ENCODE assay signal across 9 cellular contexts in the genomic region with DNA sequence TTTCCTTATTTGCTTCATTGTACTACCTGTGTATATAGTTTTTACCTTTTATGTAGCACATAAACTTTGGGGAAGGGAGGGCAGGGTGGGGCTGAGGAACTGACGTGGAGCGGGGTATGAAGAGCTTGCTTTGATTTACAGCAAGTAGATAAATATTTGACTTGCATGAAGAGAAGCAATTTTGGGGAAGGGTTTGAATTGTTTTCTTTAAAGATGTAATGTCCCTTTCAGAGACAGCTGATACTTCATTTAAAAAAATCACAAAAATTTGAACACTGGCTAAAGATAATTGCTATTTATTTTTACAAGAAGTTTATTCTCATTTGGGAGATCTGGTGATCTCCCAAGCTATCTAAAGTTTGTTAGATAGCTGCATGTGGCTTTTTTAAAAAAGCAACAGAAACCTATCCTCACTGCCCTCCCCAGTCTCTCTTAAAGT. TPM values are rescaled to one million over a fixed set of nuclear protein-coding genes. Genes with fewer than 3 reads are reported as not detected.
A peak's percentile ranks its signal among the peaks of the same experiment; 100 is the strongest.
DNase-seq lines count a peak whose midpoint lies in the region; ATAC-seq, FAIRE-seq and TF ChIP-seq lines count a peak whose summit lies in the region.
"Had no signal": no experiment of that assay in that cellular context is flagged by ENCODE, and none has a peak within 500 bp of the region (broad histone marks: within the 10 kb centered on the region; RNA-seq: fewer than 3 reads in every experiment).

No MANE protein-coding gene starts in this region.

- no peaks in the 10 kb centered on the region for H3K27me3 Mint-ChIP-seq in activated B cell treated with CpG ODN at 0.5 μM for 24 hours

- TF ChIP-seq POLR2A in A549 (IDR thresholded peaks at IDR 0.05; ENCODE audit: low read length) (no peak), adrenal gland (IDR thresholded peaks at IDR 0.05) (no peak)

- H3K27me3 ChIP-seq in liver (ENCODE audit: control insufficient read depth in 4 of 4, insufficient read depth in 4 of 4, low read length in 3 of 4), result no peaks in the 10 kb centered on the region
- H3K27me3 ChIP-seq in adrenal gland, result no peaks in the 10 kb centered on the region
- H3K27me3 ChIP-seq: SJCRH30 had no signal

- ATAC-seq in A549 (no peak), activated B cell treated with CpG ODN at 0.5 μM for 24 hours (ENCODE audit: low read depth) (no peak)

- POLR2A ChIA-PET in A549 (lab: Yijun Ruan, JAX), result no interaction called here
- POLR2A ChIA-PET in activated B cell treated with CpG ODN at 0.5 μM for 24 hours (lab: Charles Lee), result interaction anchor here (0.5 to 15.4 kb wide), 4 partner anchors 16 to 364 kb away, joined by 3 to 339 read pairs (median 175); partner anchors contain the start of genes BORCS5 and GPR19

- intact Hi-C loops in activated B cell treated with CpG ODN at 0.5 μM for 24 hours (cut with micrococcal nuclease) (no loop called here), adrenal gland (cut with DNase I) (no loop called here)

- no peak for TF ChIP-seq RAD21 in A549 (conservative IDR thresholded peaks at IDR 0.05 in 1 of 2, IDR thresholded peaks at IDR 0.05 in 1 of 2)
- TF ChIP-seq RAD21 in liver (IDR thresholded peaks at IDR 0.05), result no peak

- peak overlapping the region; percentile 87; the same call in 2 of the 3 replicates for H3K4me3 ChIP-seq in A549
- H3K4me3 ChIP-seq in liver (ENCODE audit: low read depth in 1 of 3, low read length in 3 of 3), result no peak overlapping the region
- peak overlapping the region in 1 of 4 donors; percentile 91 for H3K4me3 ChIP-seq in adrenal gland
- H3K4me3 ChIP-seq: SJCRH30 had no signal

- H3K4me3 Mint-ChIP-seq in activated B cell treated with CpG ODN at 0.5 μM for 24 hours, result peak overlapping the region; percentile 61

- DNase-seq in A549 (ENCODE audit: low read depth in 1 of 2, low spot score in 1 of 2) (peak in 1 of 2 experiments; percentile 69), GM18507 (ENCODE audit: extremely low spot score, insufficient read length, low read depth) (no peak), activated B cell treated with CpG ODN at 0.5 μM for 24 hours (no peak), adrenal gland (no peak), SK-N-DZ (ENCODE audit: low spot score) (no peak), D721Med (ENCODE audit: insufficient read length, low spot score) (no peak)
- DNase-seq in activated CD4-positive, CD25-positive, alpha-beta regulatory T cell (lab: John Stamatoyannopoulos, UW), result no peak
- DNase-seq: SJCRH30 had no signal

- peaks cover 61% of the 10 kb centered on the region for H3K36me3 Mint-ChIP-seq in activated B cell treated with CpG ODN at 0.5 μM for 24 hours (ENCODE audit: low read depth)

- TF ChIP-seq EP300 in A549 (IDR thresholded peaks at IDR 0.05), result no peak

- H3K4me1 ChIP-seq in A549, result peaks cover 32% of the 10 kb centered on the region
- peaks cover 6 to 45% (median 37%) of the 10 kb centered on the region in 4 donors for H3K4me1 ChIP-seq in liver (ENCODE audit: control insufficient read depth in 4 of 4, insufficient read depth in 4 of 4, low read length in 3 of 4)
- peaks cover 19 to 54% of the 10 kb centered on the region in 2 donors for H3K4me1 ChIP-seq in adrenal gland (replicated peaks in 1 of 2)

- H3K4me2 ChIP-seq in A549, result peak overlapping the region; percentile 99

- H3K9me3 Mint-ChIP-seq in activated B cell treated with CpG ODN at 0.5 μM for 24 hours, result no peaks in the 10 kb centered on the region

- H3K9me3 ChIP-seq in A549 (no peaks in the 10 kb centered on the region), liver (ENCODE audit: control insufficient read depth in 4 of 4, low read length in 3 of 4) (no peaks in the 10 kb centered on the region), adrenal gland (replicated peaks in 1 of 3) (no peaks in the 10 kb centered on the region)
- H3K9me3 ChIP-seq: SJCRH30 had no signal

- H3K36me3 ChIP-seq in liver (ENCODE audit: control insufficient read depth in 4 of 4, insufficient read depth in 3 of 4, low read depth in 1 of 4, low read length in 3 of 4) (peaks cover 0 to 9% (median 0%) of the 10 kb centered on the region in 4 donors), adrenal gland (replicated peaks in 1 of 2) (peaks cover 0 to 25% of the 10 kb centered on the region in 2 donors)

- TF ChIP-seq CTCF in A549 (IDR thresholded peaks at IDR 0.05), result no peak
- no peak for TF ChIP-seq CTCF in activated B cell treated with CpG ODN at 0.5 μM for 24 hours (IDR thresholded peaks at IDR 0.05)
- TF ChIP-seq CTCF in liver (IDR thresholded peaks at IDR 0.05; ENCODE audit: low read depth, low read length, missing input control), result no peak
- no peak for TF ChIP-seq CTCF in adrenal gland (IDR thresholded peaks at IDR 0.05)
- TF ChIP-seq CTCF in D721Med (IDR thresholded peaks at IDR 0.05; ENCODE audit: insufficient read depth, missing control alignments), result no peak

- peak overlapping the region; percentile 84 to 96 for H3K27ac ChIP-seq in A549
- peak overlapping the region; percentile 2 to 55 for H3K27ac ChIP-seq in liver (ENCODE audit: low read depth in 1 of 2, low read length in 2 of 2)
- peak overlapping the region in 2 of 5 donors; percentile 35 to 100 for H3K27ac ChIP-seq in adrenal gland

- H3K4me1 Mint-ChIP-seq in activated B cell treated with CpG ODN at 0.5 μM for 24 hours, result peaks cover 50% of the 10 kb centered on the region

- CTCF ChIA-PET in A549 (lab: Yijun Ruan, JAX) (interaction anchor here (0.9 to 2.2 kb wide), 2 partner anchors 8 to 16 kb away, joined by 6 to 9 read pairs; no protein-coding TSS in a partner anchor), activated B cell treated with CpG ODN at 0.5 μM for 24 hours (lab: Charles Lee) (interaction anchor here (1.0 to 1.5 kb wide), 2 partner anchors 16 to 344 kb away, joined by 3 to 5 read pairs; no protein-coding TSS in a partner anchor)

- 0% methylated on average over 2 of the region's 2 CpGs for WGBS in A549 (ENCODE audit: missing lambda C conversion rate)
- 26% methylated on average over 2 of the region's 2 CpGs for WGBS in liver
- 31 to 55% (median 40%) methylated on average over 2 of the region's 2 CpGs for WGBS in adrenal gland, 4 donors

- peak overlapping the region in 1 of 2 donors; percentile 43 for H3K9ac ChIP-seq in liver (ENCODE audit: low read depth in 1 of 2, low read length in 2 of 2)

- H3K27ac Mint-ChIP-seq in activated B cell treated with CpG ODN at 0.5 μM for 24 hours, result peak overlapping the region; percentile 97

- FAIRE-seq in A549 (lab: Jason Lieb, UNC) (no peak), GM18507 (lab: Jason Lieb, UNC) (peak; percentile 18), D721Med (lab: Jason Lieb, UNC) (no peak)

TF ChIP-seq in A549, 52 proteins besides CTCF, POLR2A, EP300 and RAD21 (continues in another document):
- TF ChIP-seq CEBPB (IDR thresholded peaks at IDR 0.05), result 0 out of 4 replicates have a peak, but pooled peaks of 1 of the 2 experiments have one; percentile 4
- TF ChIP-seq ZNF302 (CRISPR knock-in tag; IDR thresholded peaks at IDR 0.05), result no peak

TF ChIP-seq in liver, 16 proteins besides CTCF, POLR2A, EP300 and RAD21 (continues in another document):
- TF ChIP-seq FOXA2 (IDR thresholded peaks at IDR 0.05) (no peak), ZBTB33 (IDR thresholded peaks at IDR 0.05) (no peak), SP1 (IDR thresholded peaks at IDR 0.05) (no peak), RXRA (IDR thresholded peaks at IDR 0.05) (no peak), JUND (IDR thresholded peaks at IDR 0.05) (no peak), HNF4A (conservative IDR thresholded peaks at IDR 0.05) (no peak), EGR1 (IDR thresholded peaks at IDR 0.05; ENCODE audit: low read depth in 2 of 2) (no peak), NR2F2 (IDR thresholded peaks at IDR 0.05) (no peak)

RNA-seq across cellular contexts. Expression of gene CDKN1B, which starts 4.1 kb away (rescaled TPM):
- 20.4 and 26.8 TPM in 2 replicates for polyA plus RNA-seq in A549 (2011; rRNA removed)
- polyA plus RNA-seq in A549 (2012; cell fraction: cytosol; rRNA removed), result 8.1 and 9.7 TPM in 2 replicates
- 7.2 and 7.8 TPM in 2 replicates for polyA plus RNA-seq in A549 (2012; cell fraction: nucleus; rRNA removed)
- polyA plus RNA-seq in A549 (2017; fragmentation: RNase III; extraction: RNeasy Plus Mini Kit Qiagen cat#74134 plus additional on column Dnase treatment), result 18.0 to 20.5 TPM (median 20.3 TPM) in 3 replicates
- 7.8 and 11.8 TPM in 2 replicates for polyA minus RNA-seq in A549 (2011; rRNA and poly(A)+ RNA removed)
- 56.6 and 59.0 TPM in 2 replicates for total RNA-seq in activated B cell treated with CpG ODN at 0.5 μM for 24 hours
- 10 to 100 TPM; 24.7 to 67.5 TPM for total RNA-seq in liver
- 10 to 100 TPM in 1 of 2 donors, 1 to 10 TPM in 1; 7.8 to 20.3 TPM for polyA plus RNA-seq in liver
- total RNA-seq in adrenal gland, result 10 to 100 TPM; 37.9 to 97.8 (median 71.1) TPM
- polyA plus RNA-seq in adrenal gland, result 10 to 100 TPM; 18.2 to 80.3 (median 25.3) TPM
- 109 and 132 TPM in 2 replicates for polyA plus RNA-seq in SK-N-DZ (2014; cell fraction: cytosol; rRNA removed)
- polyA plus RNA-seq in SK-N-DZ (2014; cell fraction: nucleus; rRNA removed), result 65.7 and 67.7 TPM in 2 replicates

RNA-seq across cellular contexts. Expression of gene GPR19, which starts 25.3 kb away (rescaled TPM):
- 2.6 and 2.7 TPM in 2 replicates for polyA plus RNA-seq in A549 (2011; rRNA removed)
- polyA plus RNA-seq in A549 (2012; cell fraction: cytosol; rRNA removed), result 1.5 and 2.2 TPM in 2 replicates
- 2.6 and 2.8 TPM in 2 replicates for polyA plus RNA-seq in A549 (2012; cell fraction: nucleus; rRNA removed)
- polyA plus RNA-seq in A549 (2017; fragmentation: RNase III; extraction: RNeasy Plus Mini Kit Qiagen cat#74134 plus additional on column Dnase treatment), result 1.8 to 2.6 TPM (median 1.9 TPM) in 3 replicates
- 2.3 and 3.7 TPM in 2 replicates for polyA minus RNA-seq in A549 (2011; rRNA and poly(A)+ RNA removed)
- total RNA-seq in activated B cell treated with CpG ODN at 0.5 μM for 24 hours, result 0.39 TPM in 1 of 2 replicates, not detected in the other
- under 1 TPM in 1 of 2 donors, not detected in 1; 0.89 TPM for total RNA-seq in liver
- polyA plus RNA-seq in liver, result under 1 TPM in 1 of 2 donors, not detected in 1; 0.08 TPM
- total RNA-seq in adrenal gland, result 1 to 10 TPM in 2 of 8 donors, under 1 TPM in 3, not detected in 3; 0.56 to 1.1 (median 0.68) TPM
- polyA plus RNA-seq in adrenal gland, result 1 to 10 TPM in 2 of 3 donors, under 1 TPM in 1; 0.98 to 1.8 (median 1.1) TPM
- polyA plus RNA-seq in SK-N-DZ (2014; cell fraction: cytosol; rRNA removed), result 19.7 and 20.4 TPM in 2 replicates
- polyA plus RNA-seq in SK-N-DZ (2014; cell fraction: nucleus; rRNA removed), result 8.6 and 11.2 TPM in 2 replicates
